Comparison of ENCODE assay signal across 1 cellular context in the genomic region with DNA sequence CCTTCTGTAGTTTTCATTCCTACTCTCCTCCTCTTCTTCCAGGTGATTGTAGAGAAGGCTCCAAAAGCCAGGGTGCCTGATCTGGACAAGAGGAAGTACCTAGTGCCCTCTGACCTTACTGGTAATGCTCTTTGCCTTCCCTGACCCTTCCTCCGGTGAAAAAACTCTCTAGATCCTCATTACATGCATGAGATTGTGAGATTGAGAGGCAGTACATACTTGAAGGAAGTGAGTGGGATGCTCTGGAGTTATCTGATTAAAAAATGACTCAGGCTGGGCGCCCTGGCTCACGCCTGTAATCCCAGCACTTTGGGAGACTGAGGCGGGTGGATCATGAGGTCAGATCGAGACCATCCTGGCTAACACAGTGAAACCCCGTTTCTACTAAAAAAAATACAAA.
TF ChIP-seq lines count a peak whose summit lies in the region.

No MANE protein-coding gene starts in this region.

TF ChIP-seq in IMR-90, 13 proteins besides CTCF, POLR2A, EP300 and RAD21:
- TF ChIP-seq MAFK (IDR thresholded peaks at IDR 0.05; ENCODE audit: low read depth, low read length) (no peak), ELK1 (IDR thresholded peaks at IDR 0.05; ENCODE audit: borderline replicate concordance, low read depth, low read length) (no peak), MAZ (IDR thresholded peaks at IDR 0.05; ENCODE audit: borderline replicate concordance, low read depth, low read length) (no peak), FOS (IDR thresholded peaks at IDR 0.05; ENCODE audit: low read depth, low read length) (no peak), MXI1 (IDR thresholded peaks at IDR 0.05; ENCODE audit: borderline replicate concordance, low read depth, low read length) (no peak), CEBPB (IDR thresholded peaks at IDR 0.05; ENCODE audit: low read depth, low read length) (no peak), USF2 (IDR thresholded peaks at IDR 0.05; ENCODE audit: low read depth, low read length) (no peak)
